8 cellular contexts compared by ENCODE assay signal in the genomic region with DNA sequence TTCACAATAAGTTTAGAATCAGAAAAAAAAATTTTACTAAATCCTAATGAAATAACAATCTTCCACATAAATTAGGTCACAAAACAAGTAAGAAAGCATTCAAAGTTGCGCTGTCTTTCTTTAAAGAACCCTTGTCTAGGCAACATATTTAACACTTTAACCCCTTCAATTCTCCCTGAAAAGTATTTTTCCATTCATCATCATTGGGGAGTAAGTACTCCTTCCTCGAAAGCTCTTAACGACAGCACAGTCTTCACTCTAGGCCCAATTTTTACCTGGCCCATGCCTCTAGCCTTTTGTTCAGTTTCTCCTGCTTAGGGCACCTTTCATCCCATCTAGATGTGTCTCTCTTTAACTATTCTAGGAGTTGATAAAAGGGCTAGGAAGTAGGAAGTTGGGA. TPM values are rescaled to one million over a fixed set of nuclear protein-coding genes. Genes with fewer than 3 reads are reported as not detected.
DNase-seq lines count a peak whose midpoint lies in the region; ATAC-seq and TF ChIP-seq lines count a peak whose summit lies in the region.

No MANE protein-coding gene starts in this region.

- H3K36me3 ChIP-seq in iPS-15b (ENCODE audit: control insufficient read depth, insufficient read depth, low read length), result peaks cover 6% of the 10 kb centered on the region

- H3K9me3 Mint-ChIP-seq in activated B cell treated with CpG ODN at 0.5 μM for 24 hours, result no peaks in the 10 kb centered on the region
- no peaks in the 10 kb centered on the region for H3K9me3 Mint-ChIP-seq in stimulated activated effector memory CD8-positive, alpha-beta T cell treated with anti-CD3 and anti-CD28 coated beads, Interleukin-12 subunit alpha, Interleukin-12 subunit beta, amount 100 ng/mL, for 72 hours

- H3K27me3 ChIP-seq in iPS-15b (ENCODE audit: control insufficient read depth, insufficient read depth, low read length), result no peaks in the 10 kb centered on the region

- intact Hi-C loops in activated B cell treated with CpG ODN at 0.5 μM for 24 hours (cut with micrococcal nuclease), result loop anchor here (5.0 kb wide), 2 partner anchors 175 to 390 kb away; partner anchors contain the start of genes NT5DC1 and ZUP1

- H3K4me3 Mint-ChIP-seq in activated B cell treated with CpG ODN at 0.5 μM for 24 hours, result peak overlapping the region; percentile 95
- H3K4me3 Mint-ChIP-seq in stimulated activated effector memory CD8-positive, alpha-beta T cell treated with anti-CD3 and anti-CD28 coated beads, Interleukin-12 subunit alpha, Interleukin-12 subunit beta, amount 100 ng/mL, for 72 hours, result peak overlapping the region; percentile 94

- peak overlapping the region; percentile 100 for H3K27ac Mint-ChIP-seq in activated B cell treated with CpG ODN at 0.5 μM for 24 hours
- peak overlapping the region; percentile 99 for H3K27ac Mint-ChIP-seq in stimulated activated effector memory CD8-positive, alpha-beta T cell treated with anti-CD3 and anti-CD28 coated beads, Interleukin-12 subunit alpha, Interleukin-12 subunit beta, amount 100 ng/mL, for 72 hours

- peaks cover 75% of the 10 kb centered on the region for H3K4me1 Mint-ChIP-seq in activated B cell treated with CpG ODN at 0.5 μM for 24 hours
- H3K4me1 Mint-ChIP-seq in stimulated activated effector memory CD8-positive, alpha-beta T cell treated with anti-CD3 and anti-CD28 coated beads, Interleukin-12 subunit alpha, Interleukin-12 subunit beta, amount 100 ng/mL, for 72 hours, result peaks cover 47% of the 10 kb centered on the region

- H3K4me1 ChIP-seq in iPS-15b (ENCODE audit: control insufficient read depth, insufficient read depth, low read length), result peaks cover 20% of the 10 kb centered on the region

- peaks cover 66% of the 10 kb centered on the region for H3K36me3 Mint-ChIP-seq in activated B cell treated with CpG ODN at 0.5 μM for 24 hours (ENCODE audit: low read depth)
- peaks cover 79% of the 10 kb centered on the region for H3K36me3 Mint-ChIP-seq in stimulated activated effector memory CD8-positive, alpha-beta T cell treated with anti-CD3 and anti-CD28 coated beads, Interleukin-12 subunit alpha, Interleukin-12 subunit beta, amount 100 ng/mL, for 72 hours

- H3K4me3 ChIP-seq in iPS-15b (ENCODE audit: low read depth, low read length), result peak overlapping the region; percentile 30

- H3K9ac ChIP-seq in iPS-15b (ENCODE audit: low read depth, low read length), result peak overlapping the region; percentile 1

- DNase-seq in DMS 273 (lab: John Stamatoyannopoulos, UW; ENCODE audit: unreplicated experiment), result peak; percentile 12
- DNase-seq in DMS 273 treated with DMSO at 0.1 percent for 48 hours (lab: John Stamatoyannopoulos, UW), result no peak
- DNase-seq in activated B cell treated with CpG ODN at 0.5 μM for 24 hours, result no peak
- DNase-seq in stimulated activated effector memory CD8-positive, alpha-beta T cell treated with anti-CD3 and anti-CD28 coated beads, Interleukin-12 subunit alpha, Interleukin-12 subunit beta, amount 100 ng/mL, for 72 hours (ENCODE audit: low spot score in 2 of 2), result no peak
- DNase-seq in DMS79 treated with DMSO at 0.1 percent for 48 hours (lab: John Stamatoyannopoulos, UW), result no peak
- DNase-seq in ecto neural progenitor cell (ENCODE audit: low spot score), result no peak

- no peaks in the 10 kb centered on the region for H3K27me3 Mint-ChIP-seq in activated B cell treated with CpG ODN at 0.5 μM for 24 hours

- TF ChIP-seq CTCF in activated B cell treated with CpG ODN at 0.5 μM for 24 hours (IDR thresholded peaks at IDR 0.05), result no peak

- CTCF ChIA-PET in activated B cell treated with CpG ODN at 0.5 μM for 24 hours (lab: Charles Lee), result interaction anchor here (1.3 to 2.7 kb wide), 2 partner anchors 8 to 11 kb away, joined by 3 to 17 read pairs; no protein-coding TSS in a partner anchor

- POLR2A ChIA-PET in activated B cell treated with CpG ODN at 0.5 μM for 24 hours (lab: Charles Lee), result interaction anchor here (0.9 to 1.2 kb wide), 2 partner anchors 133 to 294 kb away, joined by 4 to 5 read pairs; partner anchors contain the start of gene RWDD1

- no peaks in the 10 kb centered on the region for H3K9me3 ChIP-seq in iPS-15b (ENCODE audit: control insufficient read depth, insufficient read depth, low read length)

- no peak for ATAC-seq in activated B cell treated with CpG ODN at 0.5 μM for 24 hours (ENCODE audit: low read depth)
- ATAC-seq in stimulated activated effector memory CD8-positive, alpha-beta T cell treated with anti-CD3 and anti-CD28 coated beads, Interleukin-12 subunit alpha, Interleukin-12 subunit beta, amount 100 ng/mL, for 72 hours, result no peak
- no peak for ATAC-seq in HG03442 (IDR thresholded peaks at IDR 0.05; ENCODE audit: unreplicated experiment)

RNA-seq across cellular contexts. Expression of gene TSPYL1, which starts 2.6 kb away (rescaled TPM):
- 67.4 and 68.4 TPM in 2 replicates for total RNA-seq in activated B cell treated with CpG ODN at 0.5 μM for 24 hours

RNA-seq across cellular contexts. Expression of gene TSPYL4, which starts 23.2 kb away (rescaled TPM):
- total RNA-seq in activated B cell treated with CpG ODN at 0.5 μM for 24 hours, result 16.0 and 16.7 TPM in 2 replicates
